Comparison of ENCODE assay signal across 15 cellular contexts in the genomic region with DNA sequence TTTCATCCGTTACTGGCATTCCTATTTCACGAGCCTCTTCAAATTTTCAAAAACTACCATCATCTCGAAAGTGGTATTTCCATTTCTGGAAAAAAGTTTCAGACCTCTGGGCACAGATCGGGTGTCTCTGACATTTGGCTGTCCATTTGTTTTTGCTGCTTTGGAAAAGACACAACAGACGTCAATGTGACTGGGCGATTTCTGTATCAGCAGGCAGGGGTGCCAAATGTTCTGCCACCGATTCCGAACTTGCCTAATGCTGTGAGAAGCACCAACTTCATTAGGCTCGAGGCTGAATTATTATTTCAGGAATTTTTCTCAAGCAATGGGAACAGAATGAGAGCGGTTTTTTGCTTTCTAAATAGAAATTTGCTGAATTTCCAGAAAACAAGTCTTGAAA.
"Had no signal": no experiment of that assay in that cellular context is flagged by ENCODE, and none has a peak within 500 bp of the region (broad histone marks: within the 10 kb centered on the region; RNA-seq: fewer than 3 reads in every experiment).

No MANE protein-coding gene starts in this region.

- H3K27me3 ChIP-seq: esophagus squamous epithelium, heart right ventricle, neutrophil, suprapubic skin, tibial nerve had no signal

- H3K36me3 ChIP-seq: esophagus squamous epithelium, gastrocnemius medialis, heart right ventricle, suprapubic skin, tibial nerve had no signal

- DNase-seq: effector memory CD8-positive, alpha-beta T cell; esophagus squamous epithelium; gastrocnemius medialis; heart right ventricle; hypothalamus; kidney glomerular epithelial cell; naive thymus-derived CD8-positive, alpha-beta T cell; right cardiac atrium; stimulated activated CD4-positive, alpha-beta T cell treated with anti-CD3 and anti-CD28 coated beads, Interleukin-4, amount 100 ng/mL, for 1 hour; stimulated activated CD8-positive, alpha-beta memory T cell treated with anti-CD3 and anti-CD28 coated beads, Interleukin-4, amount 100 ng/mL, for 48 hours; stimulated activated naive CD8-positive, alpha-beta T cell treated with anti-CD3 and anti-CD28 coated beads, Interleukin-15, Interleukin-2, amounts not matched to agents 100 U/mL and 50 U/mL, for 24 hours had no signal

- H3K9me3 ChIP-seq: esophagus squamous epithelium, gastrocnemius medialis, heart right ventricle, neutrophil, suprapubic skin, tibial nerve had no signal

- H3K4me1 ChIP-seq: esophagus squamous epithelium, gastrocnemius medialis, heart right ventricle, suprapubic skin, tibial nerve had no signal

- ATAC-seq: effector memory CD8-positive, alpha-beta T cell; gastrocnemius medialis; heart right ventricle; naive thymus-derived CD8-positive, alpha-beta T cell; right cardiac atrium; stimulated activated effector memory CD8-positive, alpha-beta T cell treated with anti-CD3 and anti-CD28 coated beads, Interleukin-12 subunit alpha, Interleukin-12 subunit beta, amount 100 ng/mL, for 72 hours; stimulated activated naive CD8-positive, alpha-beta T cell treated with anti-CD3 and anti-CD28 coated beads, Interleukin-15, Interleukin-2, amounts not matched to agents 100 U/mL and 50 U/mL, for 24 hours had no signal

- H3K27ac ChIP-seq: esophagus squamous epithelium, gastrocnemius medialis, heart right ventricle, neutrophil, suprapubic skin, tibial nerve had no signal

- H3K4me3 ChIP-seq: esophagus squamous epithelium, heart right ventricle, suprapubic skin, tibial nerve had no signal
